In genomic region chr14:74793506-74794155, GRCh38 we compare ENCODE assay signal across 8 cellular contexts. TPM values are rescaled to one million over a fixed set of nuclear protein-coding genes. Genes with fewer than 3 reads are reported as not detected.
DNase-seq lines count a peak whose midpoint lies in the region; ATAC-seq and TF ChIP-seq lines count a peak whose summit lies in the region.

No MANE protein-coding gene starts in this region.

- H3K4me1 ChIP-seq in tibial artery (peaks cover 0 to 22% (median 10%) of the 10 kb centered on the region in 4 donors), transverse colon (peaks cover 0 to 22% (median 3%) of the 10 kb centered on the region in 4 donors)

- ATAC-seq in T-helper 17 cell: no peak

- H3K27ac ChIP-seq in tibial artery: peak overlapping the region in 1 of 2 donors; percentile 28
- no peak overlapping the region for H3K27ac ChIP-seq in transverse colon

- no peak for TF ChIP-seq EP300 in transverse colon (IDR thresholded peaks at IDR 0.05; ENCODE audit: low read depth)

- TF ChIP-seq CTCF in fibroblast of pulmonary artery (IDR thresholded peaks at IDR 0.05; ENCODE audit: low read length, missing control alignments): peak; percentile 45
- TF ChIP-seq CTCF in tibial artery (IDR thresholded peaks at IDR 0.05): peak; percentile 39
- TF ChIP-seq CTCF in transverse colon (IDR thresholded peaks at IDR 0.05): peak in 1 of 5 experiments; percentile 18

- H3K27me3 Mint-ChIP-seq in activated naive CD4-positive, alpha-beta T cell treated with anti-CD3 and anti-CD28 coated beads for 36 hours (ENCODE audit: low read depth): no peaks in the 10 kb centered on the region
- no peaks in the 10 kb centered on the region for H3K27me3 Mint-ChIP-seq in T-helper 17 cell

- H3K36me3 Mint-ChIP-seq in activated naive CD4-positive, alpha-beta T cell treated with anti-CD3 and anti-CD28 coated beads for 36 hours (ENCODE audit: low read depth): peaks cover 32% of the 10 kb centered on the region
- H3K36me3 Mint-ChIP-seq in T-helper 17 cell (ENCODE audit: low read depth): peaks cover 12% of the 10 kb centered on the region

- no peaks in the 10 kb centered on the region for H3K9me3 ChIP-seq in T-helper 17 cell (ENCODE audit: control insufficient read depth, low read length, poor library complexity, severe bottlenecking)
- no peaks in the 10 kb centered on the region for H3K9me3 ChIP-seq in tibial artery
- H3K9me3 ChIP-seq in transverse colon: no peaks in the 10 kb centered on the region

- in situ Hi-C loops in transverse colon (cut with MboI; ENCODE audit: low pct_ligation_motif_present in 1 of 4, low pct_unique_long_range_greater_than_20kb in 1 of 4, low sequenced_read_pairs in 3 of 4): loop anchor here in 1 of 4 donors (10.0 kb wide), 1 partner anchor 189 kb away; no protein-coding TSS in a partner anchor

- H3K4me3 Mint-ChIP-seq in activated naive CD4-positive, alpha-beta T cell treated with anti-CD3 and anti-CD28 coated beads for 36 hours: peak overlapping the region; percentile 60
- peak overlapping the region; percentile 79 for H3K4me3 Mint-ChIP-seq in T-helper 17 cell

- CTCF ChIA-PET in activated naive CD4-positive, alpha-beta T cell treated with anti-CD3 and anti-CD28 coated beads for 36 hours (lab: Charles Lee): interaction anchor here (0.6 to 1.2 kb wide), 2 partner anchors 184 to 313 kb away, joined by 3 to 4 read pairs; no protein-coding TSS in a partner anchor

- peaks cover 3% of the 10 kb centered on the region for H3K9me3 Mint-ChIP-seq in activated naive CD4-positive, alpha-beta T cell treated with anti-CD3 and anti-CD28 coated beads for 36 hours

- intact Hi-C loops in activated naive CD4-positive, alpha-beta T cell treated with anti-CD3 and anti-CD28 coated beads for 36 hours (cut with micrococcal nuclease): loop anchor here (1.0 to 2.0 kb wide), 3 partner anchors 29 to 209 kb away; partner anchors contain the start of gene EIF2B2
- intact Hi-C loops in tibial artery (cut with DNase I; ENCODE audit: low total_unique reads): loop anchor here (5.0 to 10.0 kb wide), 3 partner anchors 186 to 429 kb away; no protein-coding TSS in a partner anchor
- intact Hi-C loops in transverse colon (cut with DNase I; ENCODE audit: low total_unique reads): no loop called here

- H3K4me3 ChIP-seq in fibroblast of pulmonary artery (replicated peaks; ENCODE audit: low read depth, low read length): no peak overlapping the region
- peak overlapping the region in 1 of 2 donors; percentile 4 for H3K4me3 ChIP-seq in tibial artery
- H3K4me3 ChIP-seq in transverse colon: no peak overlapping the region

- peak; percentile 31 for DNase-seq in activated naive CD4-positive, alpha-beta T cell treated with anti-CD3 and anti-CD28 coated beads for 36 hours
- no peak for DNase-seq in activated naive CD4-positive, alpha-beta T cell (lab: John Stamatoyannopoulos, UW)
- DNase-seq in T-helper 17 cell: no peak
- peak; percentile 28 for DNase-seq in fibroblast of pulmonary artery (ENCODE audit: low read depth)
- no peak for DNase-seq in tibial artery
- no peak for DNase-seq in NCI-H2107 (lab: John Stamatoyannopoulos, UW)
- DNase-seq in cerebellum (ENCODE audit: low spot score): no peak
- DNase-seq in transverse colon: no peak

- TF ChIP-seq POLR2A in transverse colon (IDR thresholded peaks at IDR 0.05): no peak

- H3K36me3 ChIP-seq in tibial artery (peaks cover 7 to 11% (median 10%) of the 10 kb centered on the region in 3 donors), transverse colon (peaks cover 0 to 16% (median 3%) of the 10 kb centered on the region in 4 donors)

- peak overlapping the region; percentile 81 for H3K27ac Mint-ChIP-seq in activated naive CD4-positive, alpha-beta T cell treated with anti-CD3 and anti-CD28 coated beads for 36 hours
- H3K27ac Mint-ChIP-seq in T-helper 17 cell: peak overlapping the region; percentile 83

- no peaks in the 10 kb centered on the region for H3K27me3 ChIP-seq in tibial artery
- H3K27me3 ChIP-seq in transverse colon: no peaks in the 10 kb centered on the region

- 43 to 76% methylated on average over 3 of the region's 3 CpGs for WGBS in transverse colon (ENCODE audit: low coverage in 1 of 2), 2 donors

- H3K4me1 Mint-ChIP-seq in activated naive CD4-positive, alpha-beta T cell treated with anti-CD3 and anti-CD28 coated beads for 36 hours (ENCODE audit: low read depth): peaks cover 40% of the 10 kb centered on the region
- H3K4me1 Mint-ChIP-seq in T-helper 17 cell: peaks cover 44% of the 10 kb centered on the region

RNA-seq across cellular contexts. Expression of gene YLPM1, which starts 30.5 kb away (rescaled TPM):
- total RNA-seq in activated naive CD4-positive, alpha-beta T cell treated with anti-CD3 and anti-CD28 coated beads for 36 hours: 10 to 100 TPM; 46.5 to 47.0 TPM
- total RNA-seq in T-helper 17 cell: 10 to 100 TPM; 90.2 to 90.9 TPM
- total RNA-seq in cerebellum: 150 TPM
- total RNA-seq in transverse colon: 10 to 100 TPM; 26.1 to 62.4 (median 35.0) TPM

Comparison
In these comparisons a context has a peak if more than half of its experiments do, and no peak if none do; other contexts are left out.
1. DNase-seq: peak in activated naive CD4-positive, alpha-beta T cell treated with anti-CD3 and anti-CD28 coated beads for 36 hours (single experiment) and fibroblast of pulmonary artery (single experiment); none in activated naive CD4-positive, alpha-beta T cell (0 of 4), T-helper 17 cell (0 of 3), tibial artery (0 of 2), NCI-H2107 (single experiment), cerebellum (single experiment) and transverse colon (single experiment).